ENCODE assay signal across 16 cellular contexts in the genomic region with DNA sequence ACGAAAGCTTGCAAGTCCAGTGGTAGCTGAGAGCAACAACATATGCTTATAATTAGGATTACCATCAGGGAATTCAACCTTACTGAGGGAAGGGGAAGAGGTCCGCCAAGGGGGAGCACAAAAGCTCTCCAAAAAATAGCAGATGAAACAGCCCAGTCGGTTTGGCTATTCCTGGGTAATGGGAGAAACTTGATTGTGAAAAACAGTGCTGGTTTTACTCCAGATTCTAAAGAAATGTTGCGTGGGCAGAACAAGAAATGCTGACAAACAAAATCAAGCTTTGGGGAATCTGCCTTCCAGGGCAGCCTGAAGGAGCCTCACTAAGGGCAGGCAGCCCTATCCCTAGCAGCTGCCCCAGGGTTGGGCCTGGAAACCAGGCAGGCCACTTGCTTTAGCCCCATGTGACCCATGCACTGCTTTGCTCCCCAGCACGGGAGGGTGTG.
DNase-seq lines count a peak whose midpoint lies in the region; ATAC-seq, FAIRE-seq and TF ChIP-seq lines count a peak whose summit lies in the region.
"Had no signal": no experiment of that assay in that cellular context is flagged by ENCODE, and none has a peak within 500 bp of the region (broad histone marks: within the 10 kb centered on the region; RNA-seq: fewer than 3 reads in every experiment).

No MANE protein-coding gene starts in this region.

- peaks cover 13% of the 10 kb centered on the region for H3K4me1 ChIP-seq in astrocyte (ENCODE audit: insufficient read depth, low read length)

- H3K9ac ChIP-seq in astrocyte (ENCODE audit: low read length): no peak overlapping the region

- peak; percentile 37 for FAIRE-seq in astrocyte (lab: Jason Lieb, UNC)
- FAIRE-seq: TTC549 had no signal

- no peak overlapping the region for H3K27ac Mint-ChIP-seq in astrocyte (ENCODE audit: unreplicated experiment)
- H3K27ac Mint-ChIP-seq in stimulated activated naive CD8-positive, alpha-beta T cell treated with anti-CD3 and anti-CD28 coated beads, Interleukin-15, amount 100 ng/mL, for 72 hours: no peak overlapping the region
- H3K27ac Mint-ChIP-seq: activated naive CD4-positive, alpha-beta T cell treated with anti-CD3 and anti-CD28 coated beads, Interleukin-2, amount 10 ng/mL, durations not matched to agents 7 days and 5 days; CD14-positive monocyte had no signal

- DNase-seq in DMS 273 treated with DMSO at 0.1 percent for 48 hours (lab: John Stamatoyannopoulos, UW): peak; percentile 15
- DNase-seq in astrocyte (ENCODE audit: low read depth): peak; percentile 15
- no peak for DNase-seq in left cardiac atrium
- no peak for DNase-seq in mesenteric fat pad (ENCODE audit: low spot score)
- no peak for DNase-seq in GM19238 (ENCODE audit: insufficient read length, low spot score)
- no peak for DNase-seq in activated CD4-positive, CD25-positive, alpha-beta regulatory T cell treated with anti-CD3 and anti-CD28 coated beads, Interleukin-2, amount 50 U/mL, for 72 hours
- DNase-seq in stimulated activated naive CD8-positive, alpha-beta T cell treated with anti-CD3 and anti-CD28 coated beads, Interleukin-15, amount 100 ng/mL, for 72 hours: no peak
- DNase-seq: activated naive CD4-positive, alpha-beta T cell treated with anti-CD3 and anti-CD28 coated beads, Interleukin-2, amount 10 ng/mL, durations not matched to agents 7 days and 5 days; GF-D8; left colon; NCI-H1694; NCI-H748 treated with DMSO at 0.1 percent for 48 hours; stimulated activated CD8-positive, alpha-beta memory T cell treated with anti-CD3 and anti-CD28 coated beads, Interleukin-4, amount 100 ng/mL, for 48 hours had no signal

- no peak overlapping the region for H2AFZ ChIP-seq in astrocyte (ENCODE audit: low read depth, low read length)

- no peak overlapping the region for H3K4me3 ChIP-seq in astrocyte (ENCODE audit: insufficient read depth, low read depth, low read length)
- H3K4me3 ChIP-seq in skin epidermis: no peak overlapping the region

- no peaks in the 10 kb centered on the region for H3K27me3 ChIP-seq in astrocyte (ENCODE audit: insufficient read depth, low read length)

- peaks cover 2% of the 10 kb centered on the region for H3K9me3 Mint-ChIP-seq in astrocyte (ENCODE audit: unreplicated experiment)
- peaks cover 0 to 7% of the 10 kb centered on the region in 2 donors for H3K9me3 Mint-ChIP-seq in stimulated activated naive CD8-positive, alpha-beta T cell treated with anti-CD3 and anti-CD28 coated beads, Interleukin-15, amount 100 ng/mL, for 72 hours
- H3K9me3 Mint-ChIP-seq: activated naive CD4-positive, alpha-beta T cell treated with anti-CD3 and anti-CD28 coated beads, Interleukin-2, amount 10 ng/mL, durations not matched to agents 7 days and 5 days had no signal

- no peaks in the 10 kb centered on the region for H3K27me3 Mint-ChIP-seq in astrocyte (ENCODE audit: low read depth, unreplicated experiment)
- peaks cover 13% of the 10 kb centered on the region for H3K27me3 Mint-ChIP-seq in stimulated activated naive CD8-positive, alpha-beta T cell treated with anti-CD3 and anti-CD28 coated beads, Interleukin-15, amount 100 ng/mL, for 72 hours
- H3K27me3 Mint-ChIP-seq: activated naive CD4-positive, alpha-beta T cell treated with anti-CD3 and anti-CD28 coated beads, Interleukin-2, amount 10 ng/mL, durations not matched to agents 7 days and 5 days had no signal

- intact Hi-C loops in left cardiac atrium (cut with DNase I): no loop called here

- H3K36me3 Mint-ChIP-seq in astrocyte (ENCODE audit: low read depth, unreplicated experiment): no peaks in the 10 kb centered on the region
- H3K36me3 Mint-ChIP-seq: activated naive CD4-positive, alpha-beta T cell treated with anti-CD3 and anti-CD28 coated beads, Interleukin-2, amount 10 ng/mL, durations not matched to agents 7 days and 5 days; CD14-positive monocyte had no signal

- no peak overlapping the region for H3K4me2 ChIP-seq in astrocyte (ENCODE audit: low read length)

- H3K27ac ChIP-seq in astrocyte (ENCODE audit: low read depth, low read length) (no peak overlapping the region), skin epidermis (peak overlapping the region in 12 of 21 experiments; percentile 3 to 71 (median 38))

- TF ChIP-seq CTCF in astrocyte (IDR thresholded peaks at IDR 0.05; ENCODE audit: insufficient read depth, low read depth, low read length): no peak

- no peaks in the 10 kb centered on the region for H3K36me3 ChIP-seq in astrocyte (ENCODE audit: insufficient read depth, low read length)

- H3K4me1 Mint-ChIP-seq in astrocyte (ENCODE audit: low read depth, unreplicated experiment): no peaks in the 10 kb centered on the region
- H3K4me1 Mint-ChIP-seq in stimulated activated naive CD8-positive, alpha-beta T cell treated with anti-CD3 and anti-CD28 coated beads, Interleukin-15, amount 100 ng/mL, for 72 hours: no peaks in the 10 kb centered on the region
- H3K4me1 Mint-ChIP-seq: activated naive CD4-positive, alpha-beta T cell treated with anti-CD3 and anti-CD28 coated beads, Interleukin-2, amount 10 ng/mL, durations not matched to agents 7 days and 5 days; CD14-positive monocyte had no signal

- no peaks in the 10 kb centered on the region for H3K9me3 ChIP-seq in astrocyte (ENCODE audit: insufficient read depth, low read depth, low read length)

- H3K79me2 ChIP-seq in astrocyte (ENCODE audit: insufficient read depth, low read length): no peaks in the 10 kb centered on the region

- peak; percentile 73 to 90 for ATAC-seq in left cardiac atrium
- no peak for ATAC-seq in stimulated activated naive CD8-positive, alpha-beta T cell treated with anti-CD3 and anti-CD28 coated beads, Interleukin-15, amount 100 ng/mL, for 72 hours
- ATAC-seq: left colon had no signal

- no peak overlapping the region for H3K4me3 Mint-ChIP-seq in astrocyte (ENCODE audit: unreplicated experiment)
- H3K4me3 Mint-ChIP-seq in stimulated activated naive CD8-positive, alpha-beta T cell treated with anti-CD3 and anti-CD28 coated beads, Interleukin-15, amount 100 ng/mL, for 72 hours: no peak overlapping the region
- H3K4me3 Mint-ChIP-seq: activated naive CD4-positive, alpha-beta T cell treated with anti-CD3 and anti-CD28 coated beads, Interleukin-2, amount 10 ng/mL, durations not matched to agents 7 days and 5 days; CD14-positive monocyte had no signal

- H4K20me1 ChIP-seq in astrocyte (ENCODE audit: insufficient read depth, low read length): no peaks in the 10 kb centered on the region

Comparison
In these comparisons a context has a peak if more than half of its experiments do, and no peak if none do; other contexts are left out.
1. DNase-seq: peak in DMS 273 treated with DMSO at 0.1 percent for 48 hours (single experiment) and astrocyte (single experiment); none in left cardiac atrium (single experiment), mesenteric fat pad (single experiment), GM19238 (single experiment), activated CD4-positive, CD25-positive, alpha-beta regulatory T cell treated with anti-CD3 and anti-CD28 coated beads, Interleukin-2, amount 50 U/mL, for 72 hours (single experiment) and stimulated activated naive CD8-positive, alpha-beta T cell treated with anti-CD3 and anti-CD28 coated beads, Interleukin-15, amount 100 ng/mL, for 72 hours (0 of 2).